Comparison of ENCODE assay signal across 1 cellular context in the genomic region with DNA sequence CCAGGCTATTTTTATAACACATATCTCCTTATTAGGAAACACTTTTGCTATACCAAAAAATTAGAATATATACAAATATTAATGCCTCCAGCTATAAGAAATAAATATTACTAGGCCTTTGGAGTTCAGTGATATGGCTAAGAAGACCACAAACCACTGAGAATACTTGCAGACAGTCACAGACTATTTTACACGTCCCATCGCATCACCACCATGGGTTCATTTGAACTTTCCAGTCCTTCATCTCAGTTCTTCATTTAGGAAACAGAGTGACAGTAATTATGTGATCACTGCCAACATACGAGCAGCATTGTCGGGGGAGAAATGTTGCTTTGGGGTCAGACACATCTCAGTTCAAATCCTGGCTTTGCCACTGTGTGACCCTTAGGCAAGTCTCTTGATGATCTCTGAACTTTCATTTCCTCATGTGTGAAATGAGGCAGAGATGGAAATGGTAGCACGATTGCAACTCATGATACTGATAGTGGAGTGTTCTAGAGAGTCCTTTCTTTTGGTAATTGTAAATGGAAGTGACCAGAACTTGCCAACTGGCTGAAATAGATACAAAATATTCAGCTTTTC.
TF ChIP-seq lines count a peak whose summit lies in the region.

No MANE protein-coding gene starts in this region.

TF ChIP-seq in H1, 55 proteins besides CTCF, POLR2A, EP300 and RAD21 (continued from another document):
- no peak for TF ChIP-seq CHD7 (IDR thresholded peaks at IDR 0.05; ENCODE audit: insufficient replicate concordance, low read length)
- no peak for TF ChIP-seq HDAC6 (IDR thresholded peaks at IDR 0.05; ENCODE audit: low read depth, low read length)
- no peak for TF ChIP-seq POLR2AphosphoS5 (IDR thresholded peaks at IDR 0.05; ENCODE audit: low read depth, low read length)
- TF ChIP-seq FOSL1 (IDR thresholded peaks at IDR 0.05; ENCODE audit: insufficient read depth, low read depth, low read length) = no peak
- TF ChIP-seq CBX5 (IDR thresholded peaks at IDR 0.05; ENCODE audit: low read depth, low read length) = no peak
- no peak for TF ChIP-seq JUND (IDR thresholded peaks at IDR 0.05; ENCODE audit: low read length)
- TF ChIP-seq HDAC2 (IDR thresholded peaks at IDR 0.05; ENCODE audit: borderline replicate concordance in 1 of 2, low read depth in 2 of 2, low read length in 2 of 2) = no peak
- TF ChIP-seq SIN3A (conservative IDR thresholded peaks at IDR 0.05 in 1 of 2, IDR thresholded peaks at IDR 0.05 in 1 of 2; ENCODE audit: low read depth in 1 of 2, low read length in 2 of 2) = no peak
- no peak for TF ChIP-seq MAX (IDR thresholded peaks at IDR 0.05)
- no peak for TF ChIP-seq EGR1 (IDR thresholded peaks at IDR 0.05; ENCODE audit: borderline replicate concordance, low read depth, low read length)
- no peak for TF ChIP-seq USF2 (IDR thresholded peaks at IDR 0.05; ENCODE audit: low read length)
- TF ChIP-seq ATF2 (IDR thresholded peaks at IDR 0.05; ENCODE audit: low read length) = no peak
- TF ChIP-seq TEAD4 (IDR thresholded peaks at IDR 0.05; ENCODE audit: low read depth, low read length) = no peak
